ENCODE assay signal across 26 cellular contexts in the genomic region with DNA sequence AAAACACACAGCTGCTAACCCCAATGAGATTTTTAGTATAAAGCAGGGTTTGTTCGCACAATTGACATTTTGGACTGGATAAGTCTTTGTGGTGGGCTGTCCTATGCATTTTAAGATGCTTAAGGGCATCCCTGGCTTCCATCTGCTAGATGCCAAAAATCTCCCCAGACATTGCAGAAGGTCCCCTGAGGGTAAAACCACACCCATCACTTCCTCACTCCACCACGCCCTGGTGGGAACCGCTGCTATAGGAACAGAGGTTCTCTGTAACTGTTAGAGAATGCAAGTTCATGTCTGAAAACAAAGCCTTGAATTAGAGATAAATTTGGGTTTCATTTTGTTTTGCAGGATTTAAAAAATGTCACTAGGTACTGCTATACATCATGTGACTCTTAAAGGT.
DNase-seq lines count a peak whose midpoint lies in the region; ATAC-seq and TF ChIP-seq lines count a peak whose summit lies in the region.
"Had no signal": no experiment of that assay in that cellular context is flagged by ENCODE, and none has a peak within 500 bp of the region (broad histone marks: within the 10 kb centered on the region; RNA-seq: fewer than 3 reads in every experiment).

No MANE protein-coding gene starts in this region.

- TF ChIP-seq CTCF in omental fat pad (IDR thresholded peaks at IDR 0.05): no peak

- ATAC-seq in omental fat pad (ENCODE audit: low FRiP score) (no peak), HG03342 (IDR thresholded peaks at IDR 0.05; ENCODE audit: unreplicated experiment) (no peak)
- ATAC-seq: activated T-cell treated with anti-CD3 and anti-CD28 coated beads, Interleukin-2, amount 50 U/mL, for 4 hours; esophagus mucosa; left cardiac atrium had no signal

- H3K27ac ChIP-seq in SK-N-MC: no peak overlapping the region
- H3K27ac ChIP-seq: Peyer's patch, prostate gland, stomach had no signal

- H3K4me3 ChIP-seq in Jurkat, Clone E6-1 (ENCODE audit: low read length): peak overlapping the region; percentile 12; the same call in 1 of the 2 replicates
- H3K4me3 ChIP-seq in SK-N-MC: no peak overlapping the region
- H3K4me3 ChIP-seq: HAP-1, Peyer's patch, prostate gland, stomach had no signal

- no peaks in the 10 kb centered on the region for H3K9me3 ChIP-seq in SK-N-MC (ENCODE audit: low read depth, low read length)
- H3K9me3 ChIP-seq: HAP-1, Peyer's patch, prostate gland, stomach had no signal

- DNase-seq in D341Med (ENCODE audit: low spot score): peak; percentile 29
- peak; percentile 57 for DNase-seq in Jurkat, Clone E6-1 (ENCODE audit: low read depth, low spot score)
- peak; percentile 70 for DNase-seq in SK-N-MC (ENCODE audit: low read depth, low spot score)
- peak; percentile 63 for DNase-seq in islet precursor cell
- no peak for DNase-seq in omental fat pad (ENCODE audit: low spot score)
- DNase-seq in DMS153 (lab: John Stamatoyannopoulos, UW): no peak
- DNase-seq: activated CD4-positive, alpha-beta T cell treated with anti-CD3 and anti-CD28 coated beads for 1 hour; activated naive CD4-positive, alpha-beta T cell treated with Interleukin-2 at 50 U/mL for 16 hours; activated T-cell treated with anti-CD3 and anti-CD28 coated beads, Interleukin-2, amount 50 U/mL, for 4 hours; aorta; cerebellar nuclear complex; COR-L47; effector memory CD4-positive, alpha-beta T cell; left cardiac atrium; NCI-H1417; NCI-H774; Peyer's patch; small intestine; stimulated activated CD4-positive, alpha-beta T cell treated with anti-CD3 and anti-CD28 coated beads, Interleukin-2, amount 100 ng/mL, for 48 hours; stomach; T1000; trophoblast cell had no signal

- H3K36me3 ChIP-seq in SK-N-MC (ENCODE audit: insufficient read depth, low read length): 0 out of 2 replicates have a peak, but pooled peaks cover 4% of the 10 kb centered on the region
- H3K36me3 ChIP-seq: HAP-1, prostate gland had no signal

- H3K9ac ChIP-seq in SK-N-MC (ENCODE audit: insufficient read length): no peak overlapping the region

Comparison
In these comparisons a context has a peak if more than half of its experiments do, and no peak if none do; other contexts are left out.
1. DNase-seq: peak in D341Med (single experiment), Jurkat, Clone E6-1 (single experiment), SK-N-MC (single experiment) and islet precursor cell (single experiment); none in omental fat pad (single experiment) and DMS153 (single experiment).